ENCODE assay signal across 13 cellular contexts in genomic region chr14:24092110-24092959, GRCh38. TPM values are rescaled to one million over a fixed set of nuclear protein-coding genes. Genes with fewer than 3 reads are reported as not detected.
DNase-seq lines count a peak whose midpoint lies in the region; ATAC-seq, FAIRE-seq and TF ChIP-seq lines count a peak whose summit lies in the region.
"Had no signal": no experiment of that assay in that cellular context is flagged by ENCODE, and none has a peak within 500 bp of the region (broad histone marks: within the 10 kb centered on the region; RNA-seq: fewer than 3 reads in every experiment).

No MANE protein-coding gene starts in this region.

- POLR2A ChIA-PET in IMR-90 (lab: Charles Lee; ENCODE audit: unreplicated experiment) = no interaction called here

- H3K9me3 Mint-ChIP-seq in central memory CD8-positive, alpha-beta T cell = no peaks in the 10 kb centered on the region
- no peaks in the 10 kb centered on the region for H3K9me3 Mint-ChIP-seq in nephron
- H3K9me3 Mint-ChIP-seq: stimulated activated naive CD8-positive, alpha-beta T cell treated with anti-CD3 and anti-CD28 coated beads, Interleukin-15, Interleukin-2, amounts not matched to agents 100 ng/mL and 50 ng/mL, for 24 hours had no signal

- H3K4me2 ChIP-seq in BLaER1 (peak overlapping the region; percentile 95; the same call in 1 of the 2 replicates), IMR-90 (ENCODE audit: low read depth, low read length) (no peak overlapping the region)

- H3K36me3 ChIP-seq in BLaER1 = peaks cover 10% of the 10 kb centered on the region
- no peaks in the 10 kb centered on the region for H3K36me3 ChIP-seq in IMR-90 (ENCODE audit: control insufficient read depth, insufficient read depth, low read length)

- dilution Hi-C loops in IMR-90 (cut with HindIII; ENCODE audit: low sequenced_read_pairs, unreplicated experiment) = no loop called here

- WGBS in IMR-90 (ENCODE audit: extremely low coverage in 2 of 2, insufficient read length in 1 of 2), 2 experiments = no CpG with 5 or more reads among the region's 3 CpGs

- H3K56ac ChIP-seq in IMR-90 (ENCODE audit: extremely low read depth, insufficient read depth, low read length) = no peak overlapping the region

- H2AK5ac ChIP-seq in IMR-90 (ENCODE audit: low read depth, low read length) = no peak overlapping the region

- TF ChIP-seq CTCF in IMR-90 (conservative IDR thresholded peaks at IDR 0.05; ENCODE audit: low read depth, low read length) = no peak
- no peak for TF ChIP-seq CTCF in nephron (IDR thresholded peaks at IDR 0.05; ENCODE audit: unreplicated experiment in 3 of 3)
- no peak for TF ChIP-seq CTCF in D721Med (IDR thresholded peaks at IDR 0.05; ENCODE audit: insufficient read depth, missing control alignments)

- H3K4me3 ChIP-seq in BLaER1 (no peak overlapping the region), IMR-90 (ENCODE audit: insufficient read depth, low read depth, low read length) (no peak overlapping the region)

- peaks cover 13% of the 10 kb centered on the region for H3K9me1 ChIP-seq in IMR-90 (ENCODE audit: insufficient read depth, low read length)

- no peak overlapping the region for H2AK9ac ChIP-seq in IMR-90 (replicated peaks; ENCODE audit: low read depth, low read length, poor library complexity)

- no peak overlapping the region for H3K9ac ChIP-seq in BLaER1
- no peak overlapping the region for H3K9ac ChIP-seq in IMR-90 (ENCODE audit: low read depth, low read length)

- H3K4me1 Mint-ChIP-seq in central memory CD8-positive, alpha-beta T cell = peaks cover 38% of the 10 kb centered on the region
- H3K4me1 Mint-ChIP-seq in nephron = peaks cover 28% of the 10 kb centered on the region

- peak overlapping the region; percentile 49 for H2BK120ac ChIP-seq in IMR-90 (ENCODE audit: low read depth, low read length)

- H3K4ac ChIP-seq in IMR-90 (ENCODE audit: low read depth, low read length) = 0 out of 2 replicates have a peak overlapping the region, but pooled peaks have one; percentile 90

- no peaks in the 10 kb centered on the region for H3K9me3 ChIP-seq in BLaER1
- H3K9me3 ChIP-seq in IMR-90 (ENCODE audit: control insufficient read depth, insufficient read depth, low read length) = no peaks in the 10 kb centered on the region

- H3K27me3 ChIP-seq in BLaER1 = no peaks in the 10 kb centered on the region
- no peaks in the 10 kb centered on the region; the same call in 1 of the 2 replicates for H3K27me3 ChIP-seq in IMR-90 (ENCODE audit: control insufficient read depth, insufficient read depth, low read length)

- no TSS peak for BruUV-seq in IMR-90 (replicated peaks; lab: Mats Ljungman, UMichigan)

- H4K8ac ChIP-seq in IMR-90 (ENCODE audit: low read depth in 2 of 2, low read length in 2 of 2) = peak overlapping the region in 1 of 2 experiments; percentile 94; a peak in 2 of 4 replicates

- H3K4me1 ChIP-seq in BLaER1 (peaks cover 52% of the 10 kb centered on the region), IMR-90 (ENCODE audit: control insufficient read depth, insufficient read depth, low read length) (peaks cover 8% of the 10 kb centered on the region)

- H3K27ac ChIP-seq in BLaER1 (peak overlapping the region; percentile 98; the same call in 1 of the 2 replicates), IMR-90 (ENCODE audit: insufficient read depth, low read length) (no peak overlapping the region)

- in situ Hi-C loops in IMR-90 (cut with MboI; ENCODE audit: low sequenced_read_pairs) = loop anchor here (5.0 to 10.0 kb wide), 2 partner anchors 35 to 118 kb away; no protein-coding TSS in a partner anchor

- no peak overlapping the region for H2BK5ac ChIP-seq in IMR-90 (ENCODE audit: low read depth, low read length, poor library complexity, severe bottlenecking)

- H3K27me3 Mint-ChIP-seq in central memory CD8-positive, alpha-beta T cell = no peaks in the 10 kb centered on the region
- peaks cover 7% of the 10 kb centered on the region for H3K27me3 Mint-ChIP-seq in nephron (ENCODE audit: low read depth)
- H3K27me3 Mint-ChIP-seq: stimulated activated naive CD8-positive, alpha-beta T cell treated with anti-CD3 and anti-CD28 coated beads, Interleukin-15, Interleukin-2, amounts not matched to agents 100 ng/mL and 50 ng/mL, for 24 hours had no signal

- CTCF ChIA-PET in IMR-90 (lab: Yijun Ruan, JAX) = interaction anchor here (2.4 to 3.5 kb wide), 3 partner anchors 11 to 34 kb away, joined by 8 to 30 read pairs (median 15); no protein-coding TSS in a partner anchor

- H4K91ac ChIP-seq in IMR-90 (ENCODE audit: insufficient read depth, low read depth, low read length) = peak overlapping the region; percentile 96; the same call in 1 of the 2 replicates

- H3K4me3 Mint-ChIP-seq in central memory CD8-positive, alpha-beta T cell = peak overlapping the region; percentile 94
- H3K4me3 Mint-ChIP-seq in nephron = peak overlapping the region; percentile 94 to 97 (median 95)

- H2BK20ac ChIP-seq in IMR-90 (ENCODE audit: low read depth, low read length) = peak overlapping the region; percentile 78; the same call in 1 of the 2 replicates

- H3K79me1 ChIP-seq in IMR-90 (ENCODE audit: low read depth in 1 of 2, low read length in 2 of 2) = peaks cover 16 to 27% of the 10 kb centered on the region in 2 experiments

- H2BK15ac ChIP-seq in IMR-90 (ENCODE audit: low read depth, low read length) = no peak overlapping the region

- no peak for TF ChIP-seq POLR2A in IMR-90 (IDR thresholded peaks at IDR 0.05; ENCODE audit: low read depth, low read length)

- H2AFZ ChIP-seq in IMR-90 (replicated peaks; ENCODE audit: low read length, poor library complexity) = no peak overlapping the region

- H3K14ac ChIP-seq in IMR-90 (replicated peaks; ENCODE audit: low read depth, low read length) = no peak overlapping the region

- H4K20me1 ChIP-seq in BLaER1 = no peaks in the 10 kb centered on the region
- H4K20me1 ChIP-seq in IMR-90 (ENCODE audit: insufficient read depth, low read length) = peaks cover 10% of the 10 kb centered on the region; the same call in 1 of the 2 replicates

- intact Hi-C loops in IMR-90 (cut with micrococcal nuclease) = no loop called here

- ATAC-seq in IMR-90 (ENCODE audit: low read depth) (no peak), HG03571 (IDR thresholded peaks at IDR 0.05; ENCODE audit: unreplicated experiment) (no peak)
- no peak for ATAC-seq in central memory CD8-positive, alpha-beta T cell (replicated peaks; ENCODE audit: extremely low read depth, poor library complexity, severe bottlenecking)

- no peak overlapping the region for H3K18ac ChIP-seq in IMR-90 (ENCODE audit: low read depth, low read length)

- FAIRE-seq in D721Med (lab: Jason Lieb, UNC) = no peak

- no peak overlapping the region for H3K23ac ChIP-seq in IMR-90 (ENCODE audit: low read depth, low read length)

- DNase-seq in IMR-90 (no peak), D721Med (ENCODE audit: insufficient read length, low spot score) (no peak), cerebellar nuclear complex (lab: John Stamatoyannopoulos, UW) (no peak)
- DNase-seq in central memory CD8-positive, alpha-beta T cell (ENCODE audit: low spot score in 2 of 2) = no peak
- DNase-seq in activated effector memory CD4-positive, alpha-beta T cell treated with anti-CD3 and anti-CD28 coated beads, Interleukin-2, amount 50 U/mL, for 16 hours = no peak
- DNase-seq: DMS 273 treated with DMSO at 0.1 percent for 48 hours; effector memory CD4-positive, alpha-beta T cell; NCI-H187 treated with DMSO at 0.1 percent for 48 hours had no signal

- peaks cover 8% of the 10 kb centered on the region for H3K36me3 Mint-ChIP-seq in central memory CD8-positive, alpha-beta T cell (ENCODE audit: insufficient read depth)
- H3K36me3 Mint-ChIP-seq in nephron (ENCODE audit: low read depth) = no peaks in the 10 kb centered on the region

- no peak overlapping the region for H3K27ac Mint-ChIP-seq in central memory CD8-positive, alpha-beta T cell (ENCODE audit: low read depth)
- H3K27ac Mint-ChIP-seq in nephron = peak overlapping the region in 2 of 3 experiments; percentile 66 to 87

- H4K5ac ChIP-seq in IMR-90 (ENCODE audit: low read depth, low read length) = no peak overlapping the region

- no peak for TF ChIP-seq RAD21 in IMR-90 (IDR thresholded peaks at IDR 0.05; ENCODE audit: low read length)

TF ChIP-seq in IMR-90, 13 proteins besides CTCF, POLR2A, EP300 and RAD21 (continues in another document):
- TF ChIP-seq, protein P1, sequence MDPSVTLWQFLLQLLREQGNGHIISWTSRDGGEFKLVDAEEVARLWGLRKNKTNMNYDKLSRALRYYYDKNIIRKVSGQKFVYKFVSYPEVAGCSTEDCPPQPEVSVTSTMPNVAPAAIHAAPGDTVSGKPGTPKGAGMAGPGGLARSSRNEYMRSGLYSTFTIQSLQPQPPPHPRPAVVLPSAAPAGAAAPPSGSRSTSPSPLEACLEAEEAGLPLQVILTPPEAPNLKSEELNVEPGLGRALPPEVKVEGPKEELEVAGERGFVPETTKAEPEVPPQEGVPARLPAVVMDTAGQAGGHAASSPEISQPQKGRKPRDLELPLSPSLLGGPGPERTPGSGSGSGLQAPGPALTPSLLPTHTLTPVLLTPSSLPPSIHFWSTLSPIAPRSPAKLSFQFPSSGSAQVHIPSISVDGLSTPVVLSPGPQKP (IDR thresholded peaks at IDR 0.05; ENCODE audit: borderline replicate concordance, low read depth, low read length) = no peak
- TF ChIP-seq BHLHE40 (IDR thresholded peaks at IDR 0.05; ENCODE audit: low read depth, low read length) = no peak
- no peak for TF ChIP-seq NFE2L2 (IDR thresholded peaks at IDR 0.05; ENCODE audit: low read depth, low read length)
- TF ChIP-seq CHD1 (IDR thresholded peaks at IDR 0.05; ENCODE audit: low read depth, low read length) = no peak

RNA-seq across cellular contexts. Expression of gene PCK2, which starts 1.8 kb away (rescaled TPM):
- 11.1 and 13.4 TPM in 2 replicates for total RNA-seq in IMR-90 (2012; rRNA removed)
- 23.9 and 29.4 TPM in 2 replicates for polyA plus RNA-seq in IMR-90 (2012; rRNA removed)
- 22.8 and 50.7 TPM in 2 replicates for polyA plus RNA-seq in IMR-90 (2012; cell fraction: cytosol; rRNA removed)
- polyA plus RNA-seq in IMR-90 (2012; cell fraction: nucleus; rRNA removed; ENCODE audit: low replicate concordance) = 32.9 and 58.5 TPM in 2 replicates

RNA-seq across cellular contexts. Expression of gene CPNE6, which starts 21.0 kb away (rescaled TPM):
- not detected in 2 replicates for total RNA-seq in IMR-90 (2012; rRNA removed)
- not detected in 2 replicates for polyA plus RNA-seq in IMR-90 (2012; rRNA removed)
- polyA plus RNA-seq in IMR-90 (2012; cell fraction: cytosol; rRNA removed) = not detected in 2 replicates
- polyA plus RNA-seq in IMR-90 (2012; cell fraction: nucleus; rRNA removed; ENCODE audit: low replicate concordance) = 0.09 TPM in 1 of 2 replicates, not detected in the other
- total RNA-seq: HT1080 had no signal

RNA-seq across cellular contexts. Expression of gene DCAF11, which starts 22.2 kb away (rescaled TPM):
- 46.7 and 52.0 TPM in 2 replicates for total RNA-seq in IMR-90 (2012; rRNA removed)
- 19.0 and 21.0 TPM in 2 replicates for polyA plus RNA-seq in IMR-90 (2012; rRNA removed)
- 24.4 and 34.6 TPM in 2 replicates for polyA plus RNA-seq in IMR-90 (2012; cell fraction: cytosol; rRNA removed)
- 24.9 and 32.5 TPM in 2 replicates for polyA plus RNA-seq in IMR-90 (2012; cell fraction: nucleus; rRNA removed; ENCODE audit: low replicate concordance)

RNA-seq across cellular contexts. Expression of gene NRL, which starts 22.4 kb away (rescaled TPM):
- 0.18 and 0.28 TPM in 2 replicates for total RNA-seq in IMR-90 (2012; rRNA removed)
- 0.70 and 0.85 TPM in 2 replicates for polyA plus RNA-seq in IMR-90 (2012; rRNA removed)
- polyA plus RNA-seq in IMR-90 (2012; cell fraction: cytosol; rRNA removed) = 0.38 and 1.2 TPM in 2 replicates
- polyA plus RNA-seq in IMR-90 (2012; cell fraction: nucleus; rRNA removed; ENCODE audit: low replicate concordance) = 0.44 and 0.69 TPM in 2 replicates

RNA-seq across cellular contexts. Expression of gene FITM1, which starts 38.1 kb away (rescaled TPM):
- total RNA-seq in IMR-90 (2012; rRNA removed) = not detected in 2 replicates
- polyA plus RNA-seq in IMR-90 (2012; rRNA removed) = not detected in 2 replicates
- polyA plus RNA-seq in IMR-90 (2012; cell fraction: cytosol; rRNA removed) = 0.09 TPM in 1 of 2 replicates, not detected in the other
- polyA plus RNA-seq in IMR-90 (2012; cell fraction: nucleus; rRNA removed; ENCODE audit: low replicate concordance) = 1.3 and 2.4 TPM in 2 replicates
- total RNA-seq: HT1080 had no signal
